Comparison of ENCODE assay signal across 13 cellular contexts in genomic region chr15:96054606-96055005, GRCh38.
"Had no signal": no experiment of that assay in that cellular context is flagged by ENCODE, and none has a peak within 500 bp of the region (broad histone marks: within the 10 kb centered on the region; RNA-seq: fewer than 3 reads in every experiment).

No MANE protein-coding gene starts in this region.

- H3K27me3 ChIP-seq: body of pancreas had no signal

- ATAC-seq: body of pancreas; stimulated activated naive CD8-positive, alpha-beta T cell treated with anti-CD3 and anti-CD28 coated beads, Interleukin-15, amount 100 ng/mL, for 72 hours had no signal

- H3K4me1 ChIP-seq: parathyroid adenoma had no signal

- H3K4me3 Mint-ChIP-seq: activated naive CD4-positive, alpha-beta T cell treated with anti-CD3 and anti-CD28 coated beads, Interleukin-2, amount 50 U/mL, for 24 hours; stimulated activated naive CD8-positive, alpha-beta T cell treated with anti-CD3 and anti-CD28 coated beads, Interleukin-15, amount 100 ng/mL, for 72 hours had no signal

- H3K36me3 ChIP-seq: thoracic aorta had no signal

- H3K4me3 ChIP-seq: body of pancreas, skin epidermis, thoracic aorta had no signal

- H3K27ac Mint-ChIP-seq: activated naive CD4-positive, alpha-beta T cell treated with anti-CD3 and anti-CD28 coated beads, Interleukin-2, amount 50 U/mL, for 24 hours; stimulated activated naive CD8-positive, alpha-beta T cell treated with anti-CD3 and anti-CD28 coated beads, Interleukin-15, amount 100 ng/mL, for 72 hours had no signal

- DNase-seq: activated effector memory CD4-positive, alpha-beta T cell treated with Interleukin-2 at 50 U/mL for 16 hours; activated T-cell treated with anti-CD3 and anti-CD28 coated beads, Interleukin-2, amount 50 U/mL, for 1 hour; body of pancreas; central memory CD4-positive, alpha-beta T cell; effector memory CD4-positive, alpha-beta T cell; retina; stimulated activated CD4-positive, alpha-beta T cell treated with anti-CD3 and anti-CD28 coated beads, Interleukin-4, amount 100 ng/mL, for 4 hours; stimulated activated naive CD8-positive, alpha-beta T cell treated with anti-CD3 and anti-CD28 coated beads, Interleukin-15, amount 100 ng/mL, for 72 hours; T-helper 2 cell had no signal

- H3K27ac ChIP-seq: body of pancreas, parathyroid adenoma, thoracic aorta had no signal

- H3K9me3 Mint-ChIP-seq: activated naive CD4-positive, alpha-beta T cell treated with anti-CD3 and anti-CD28 coated beads, Interleukin-2, amount 50 U/mL, for 24 hours had no signal

- H3K9ac ChIP-seq: parathyroid adenoma had no signal

- H3K36me3 Mint-ChIP-seq: activated naive CD4-positive, alpha-beta T cell treated with anti-CD3 and anti-CD28 coated beads, Interleukin-2, amount 50 U/mL, for 24 hours had no signal

- H3K9me3 ChIP-seq: body of pancreas, thoracic aorta had no signal
